ENCODE assay signal across 8 cellular contexts in the genomic region with DNA sequence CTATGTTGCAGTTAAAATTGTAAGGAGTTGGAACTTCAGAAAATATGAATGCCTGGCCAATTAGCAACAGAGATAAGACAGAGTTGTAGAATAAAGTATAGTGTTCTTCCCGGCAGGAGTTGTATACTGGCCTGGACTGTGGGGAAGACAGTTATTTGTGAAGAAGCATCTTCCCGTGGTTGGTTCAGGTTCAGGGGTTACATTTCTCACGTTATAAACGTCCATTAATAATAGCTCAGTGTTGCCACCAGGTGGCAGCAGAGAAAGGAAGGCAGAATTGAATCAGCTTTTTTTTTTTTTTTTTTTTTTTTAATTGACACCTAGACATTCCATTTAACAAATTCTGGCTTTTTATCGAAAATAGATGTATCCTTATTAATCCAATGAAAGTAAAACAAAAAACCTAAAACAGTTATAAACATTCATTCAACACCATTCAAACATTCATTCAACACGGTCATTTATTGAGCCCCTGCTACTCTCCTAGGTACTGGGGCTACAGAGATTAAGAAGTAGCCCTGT.
DNase-seq lines count a peak whose midpoint lies in the region; ATAC-seq and TF ChIP-seq lines count a peak whose summit lies in the region.

No MANE protein-coding gene starts in this region.

- H3K36me3 Mint-ChIP-seq in mesothelial cell of epicardium, result peaks cover 18% of the 10 kb centered on the region

- H3K4me3 Mint-ChIP-seq in mesothelial cell of epicardium, result no peak overlapping the region

- peaks cover under 1% of the 10 kb centered on the region for H3K9me3 Mint-ChIP-seq in mesothelial cell of epicardium

- peak; percentile 87 for TF ChIP-seq CTCF in mesothelial cell of epicardium (IDR thresholded peaks at IDR 0.05; ENCODE audit: unreplicated experiment)

- no peaks in the 10 kb centered on the region for H3K27me3 Mint-ChIP-seq in mesothelial cell of epicardium (ENCODE audit: low read depth)

- peak overlapping the region; percentile 77 for H3K27ac Mint-ChIP-seq in mesothelial cell of epicardium

- peaks cover 18% of the 10 kb centered on the region for H3K4me1 Mint-ChIP-seq in mesothelial cell of epicardium

- ATAC-seq in GM18870 (IDR thresholded peaks at IDR 0.05; ENCODE audit: unreplicated experiment), result no peak

- DNase-seq in NK-92 treated with Interleukin-12 subunit alpha and Interleukin-12 subunit beta, amount 100 ng/mL, for 24 hours (lab: John Stamatoyannopoulos, UW), result peak; percentile 28
- no peak for DNase-seq in NK-92 (lab: John Stamatoyannopoulos, UW; ENCODE audit: unreplicated experiment)
- DNase-seq in NCI-H2227 (lab: John Stamatoyannopoulos, UW; ENCODE audit: unreplicated experiment), result peak; percentile 55
- peak; percentile 61 for DNase-seq in activated CD4-positive, alpha-beta T cell treated with anti-CD3 and anti-CD28 coated beads, Interleukin-2, amount 50 U/mL, for 1 hour
- DNase-seq in dermis microvascular lymphatic vessel endothelial cell (ENCODE audit: low read depth in 2 of 2), result peak; percentile 33 to 53
- peak; percentile 42 to 54 for DNase-seq in mesothelial cell of epicardium (ENCODE audit: low spot score in 2 of 2, unreplicated experiment in 2 of 2)
- peak; percentile 4 to 64 (median 33) for DNase-seq in stimulated activated naive CD4-positive, alpha-beta T cell (lab: John Stamatoyannopoulos, UW)
